8 cellular contexts compared by ENCODE assay signal in genomic region chrX:48800574-48801280, GRCh38. TPM values are rescaled to one million over a fixed set of nuclear protein-coding genes. Genes with fewer than 3 reads are reported as not detected.
A peak's percentile ranks its signal among the peaks of the same experiment; 100 is the strongest.
DNase-seq lines count a peak whose midpoint lies in the region; ATAC-seq, FAIRE-seq and TF ChIP-seq lines count a peak whose summit lies in the region.

No MANE protein-coding gene starts in this region.

- H3K36me3 ChIP-seq in KOPT-K1 (ENCODE audit: insufficient read depth, low read length) (peaks cover 22% of the 10 kb centered on the region; the same call in 1 of the 2 replicates), mammary epithelial cell (ENCODE audit: insufficient read depth, low read length) (no peaks in the 10 kb centered on the region), mucosa of descending colon (ENCODE audit: low read depth) (peaks cover 3% of the 10 kb centered on the region)

- no peak for FAIRE-seq in RCC 7860 (lab: Jason Lieb, UNC)

- peak overlapping the region; percentile 72 for H3K4me2 ChIP-seq in mammary epithelial cell (ENCODE audit: insufficient read depth, low read depth, low read length)

- BruUV-seq in mammary epithelial cell (replicated peaks; lab: Mats Ljungman, UMichigan), result TSS peak; percentile 70

- CTCF ChIA-PET in mammary epithelial cell (lab: Charles Lee; ENCODE audit: low non-redundant PET), result no interaction called here

- WGBS in mammary epithelial cell (ENCODE audit: low coverage, missing lambda C conversion rate), result 43% methylated on average over 16 of the region's 17 CpGs

- in situ Hi-C loops in mammary epithelial cell (cut with MboI; ENCODE audit: low sequenced_read_pairs in 2 of 2), result no loop called here

- peak overlapping the region; percentile 97 for H3K27ac ChIP-seq in KOPT-K1 (ENCODE audit: low read depth, low read length, poor library complexity, severe bottlenecking)
- peak overlapping the region; percentile 77 for H3K27ac ChIP-seq in mammary epithelial cell (ENCODE audit: insufficient read depth, low read depth, low read length)

- TF ChIP-seq CTCF in AG09309 (IDR thresholded peaks at IDR 0.05; ENCODE audit: control insufficient read depth, insufficient read depth, low read depth, low read length, missing control alignments) (no peak), mammary epithelial cell (conservative IDR thresholded peaks at IDR 0.05 in 1 of 2, IDR thresholded peaks at IDR 0.05 in 1 of 2; ENCODE audit: extremely low read depth in 1 of 2, insufficient read depth in 1 of 2, low read depth in 1 of 2, low read length in 2 of 2) (no peak), mucosa of descending colon (IDR thresholded peaks at IDR 0.05) (no peak)

- no peak for ATAC-seq in mucosa of descending colon

- peak overlapping the region; percentile 74 for H3K9ac ChIP-seq in mammary epithelial cell (ENCODE audit: insufficient read depth, low read length)

- H3K79me2 ChIP-seq in mammary epithelial cell (ENCODE audit: insufficient read depth, low read length), result no peaks in the 10 kb centered on the region

- DNase-seq in AG09309 (ENCODE audit: low read depth) (no peak), mammary epithelial cell (no peak), mucosa of descending colon (peak in 1 of 3 donors; percentile 7), RCC 7860 (ENCODE audit: low spot score) (no peak), dermis blood vessel endothelial cell (no peak), DMS 273 treated with DMSO at 0.1 percent for 48 hours (lab: John Stamatoyannopoulos, UW) (no peak), kidney tubule cell (ENCODE audit: low spot score) (no peak)

- intact Hi-C loops in mammary epithelial cell (cut with micrococcal nuclease) (loop anchor here (5.0 kb wide), 1 partner anchor 97 kb away; the partner anchor contains the start of genes PQBP1 and TIMM17B), mucosa of descending colon (cut with DNase I, micrococcal nuclease) (no loop called here)

- peak overlapping the region; percentile 75 for H3K4me3 ChIP-seq in AG09309 (ENCODE audit: control insufficient read depth, low read depth, low read length)
- peak overlapping the region; percentile 55 to 84 (median 65) for H3K4me3 ChIP-seq in mammary epithelial cell (replicated peaks in 1 of 3; ENCODE audit: insufficient read depth in 1 of 3, low read depth in 2 of 3, low read length in 3 of 3)
- H3K4me3 ChIP-seq in mucosa of descending colon, result peak overlapping the region; percentile 26

- H3K4me1 ChIP-seq in mammary epithelial cell (ENCODE audit: insufficient read depth, low read length), result peaks cover 3% of the 10 kb centered on the region
- H3K4me1 ChIP-seq in mucosa of descending colon (ENCODE audit: low read depth), result no peaks in the 10 kb centered on the region

- dilution Hi-C loops in mammary epithelial cell (cut with HindIII; ENCODE audit: low sequenced_read_pairs), result no loop called here

- H4K20me1 ChIP-seq in mammary epithelial cell (ENCODE audit: insufficient read depth, low read length), result no peaks in the 10 kb centered on the region

- no peaks in the 10 kb centered on the region for H3K27me3 ChIP-seq in mammary epithelial cell (ENCODE audit: insufficient read depth, low read length)

- H2AFZ ChIP-seq in mammary epithelial cell (ENCODE audit: low read depth, low read length), result peak overlapping the region; percentile 86

- H3K9me3 ChIP-seq in KOPT-K1 (ENCODE audit: insufficient read depth, low read length, poor library complexity, severe bottlenecking) (no peaks in the 10 kb centered on the region), mammary epithelial cell (replicated peaks; ENCODE audit: insufficient read depth, low read length) (peaks cover 2% of the 10 kb centered on the region), mucosa of descending colon (no peaks in the 10 kb centered on the region)

RNA-seq across cellular contexts. Expression of gene HDAC6, which starts 1.1 kb away (rescaled TPM):
- total RNA-seq in mammary epithelial cell (10 to 100 TPM; 33.5 to 40.6 TPM), mucosa of descending colon (100 to 1,000 TPM in 1 of 3 donors, 10 to 100 TPM in 2; 83.2 to 111 (median 99.6) TPM), dermis blood vessel endothelial cell (37.3 and 42.8 TPM in 2 replicates)
- polyA plus RNA-seq in mammary epithelial cell, result 16.8 TPM
- polyA minus RNA-seq in mammary epithelial cell, result 24.0 TPM

RNA-seq across cellular contexts. Expression of gene GATA1, which starts 14.3 kb away (rescaled TPM):
- not detected for total RNA-seq in mammary epithelial cell
- polyA plus RNA-seq in mammary epithelial cell, result not detected
- polyA minus RNA-seq in mammary epithelial cell, result not detected
- under 1 TPM in 1 of 3 donors, not detected in 2; 0.32 TPM for total RNA-seq in mucosa of descending colon
- total RNA-seq in dermis blood vessel endothelial cell, result not detected in 2 replicates

RNA-seq across cellular contexts. Expression of gene ERAS, which starts 25.6 kb away (rescaled TPM):
- total RNA-seq in mammary epithelial cell (not detected), mucosa of descending colon (under 1 TPM in 1 of 3 donors, not detected in 2; 0.38 TPM), dermis blood vessel endothelial cell (not detected in 2 replicates)
- polyA plus RNA-seq in mammary epithelial cell, result not detected
- not detected for polyA minus RNA-seq in mammary epithelial cell

RNA-seq across cellular contexts. Expression of gene PCSK1N, which starts 34.7 kb away (rescaled TPM):
- total RNA-seq in mammary epithelial cell (10 to 100 TPM; 16.5 to 36.4 TPM), mucosa of descending colon (10 to 100 TPM; 11.1 to 19.7 (median 13.8) TPM), dermis blood vessel endothelial cell (0.17 and 0.42 TPM in 2 replicates)
- polyA plus RNA-seq in mammary epithelial cell, result 3.3 TPM
- polyA minus RNA-seq in mammary epithelial cell, result 1.0 TPM

RNA-seq across cellular contexts. Expression of gene GLOD5, which starts 39.2 kb away (rescaled TPM):
- not detected for total RNA-seq in mammary epithelial cell
- polyA plus RNA-seq in mammary epithelial cell, result not detected
- not detected for polyA minus RNA-seq in mammary epithelial cell
- 1 to 10 TPM; 4.3 to 9.9 (median 7.1) TPM for total RNA-seq in mucosa of descending colon
- 0.28 TPM in 1 of 2 replicates, not detected in the other for total RNA-seq in dermis blood vessel endothelial cell
